ENCODE assay signal across 1 cellular context in genomic region chr22:19478466-19479357, GRCh38.
TF ChIP-seq lines count a peak whose summit lies in the region.

UFD1 (minus strand) TSS chr22:19479193; CDS start chr22:19479085, 108 bp downstream.

TF ChIP-seq in IMR-90, 13 proteins besides CTCF, POLR2A, EP300 and RAD21 (continued from another document):
- TF ChIP-seq USF2 (IDR thresholded peaks at IDR 0.05; ENCODE audit: low read depth, low read length) (no peak), CHD1 (IDR thresholded peaks at IDR 0.05; ENCODE audit: low read depth, low read length) (peak; percentile 98; the same call in 1 of the 2 replicates), FOS (IDR thresholded peaks at IDR 0.05; ENCODE audit: low read depth, low read length) (no peak), RCOR1 (IDR thresholded peaks at IDR 0.05; ENCODE audit: insufficient replicate concordance, low read length) (no peak), NFE2L2 (IDR thresholded peaks at IDR 0.05; ENCODE audit: low read depth, low read length) (peak; percentile 26; the same call in 1 of the 2 replicates), RFX5 (IDR thresholded peaks at IDR 0.05; ENCODE audit: low read depth, low read length) (no peak), ELK1 (IDR thresholded peaks at IDR 0.05; ENCODE audit: borderline replicate concordance, low read depth, low read length) (peak; percentile 42; the same call in 1 of the 2 replicates), SMC3 (IDR thresholded peaks at IDR 0.05; ENCODE audit: low read depth, low read length) (no peak), MXI1 (IDR thresholded peaks at IDR 0.05; ENCODE audit: borderline replicate concordance, low read depth, low read length) (no peak), BHLHE40 (IDR thresholded peaks at IDR 0.05; ENCODE audit: low read depth, low read length) (peak; percentile 98)
TF ChIP-seq in IMR-90: peak in this region for 4.
